ENCODE assay signal across 36 cellular contexts in genomic region chr2:192202373-192202772, GRCh38. TPM values are rescaled to one million over a fixed set of nuclear protein-coding genes. Genes with fewer than 3 reads are reported as not detected.
"Had no signal": no experiment of that assay in that cellular context is flagged by ENCODE, and none has a peak within 500 bp of the region (broad histone marks: within the 10 kb centered on the region; RNA-seq: fewer than 3 reads in every experiment).

No MANE protein-coding gene starts in this region.

- H3K9me3 ChIP-seq: MG63 had no signal

- H3K36me3 ChIP-seq: MG63 had no signal

- H3K27me3 ChIP-seq: MG63 had no signal

- H3K4me3 ChIP-seq: MG63 had no signal

- DNase-seq: Karpas-422, Kasumi-1, MG63, MM.1S, MV-4-11, NCI-H1048, NCI-H1092, NCI-H1092 treated with DMSO at 0.1 percent for 48 hours, NCI-H1105, NCI-H1105 treated with DMSO at 0.1 percent for 48 hours, NCI-H1417, NCI-H1417 treated with DMSO at 0.1 percent for 48 hours, NCI-H1436, NCI-H1436 treated with DMSO at 0.1 percent for 48 hours, NCI-H146, NCI-H1694, NCI-H1694 treated with DMSO at 0.1 percent for 48 hours, NCI-H187, NCI-H187 treated with DMSO at 0.1 percent for 48 hours, NCI-H1930, NCI-H2029, NCI-H2029 treated with DMSO at 0.1 percent for 48 hours, NCI-H2081, NCI-H2081 treated with DMSO at 0.1 percent for 48 hours, NCI-H2107, NCI-H2171, NCI-H2171 treated with DMSO at 0.1 percent for 48 hours, NCI-H2227 treated with DMSO at 0.1 percent for 48 hours, NCI-H226, NCI-H345, NCI-H446, NCI-H446 treated with DMSO at 0.1 percent for 48 hours, NCI-H510A, NCI-H510A treated with DMSO at 0.1 percent for 48 hours had no signal

RNA-seq across cellular contexts. Expression of gene TMEFF2, which starts 7.6 kb away (rescaled TPM):
- total RNA-seq: MCF 10A, NCI-H460 had no signal
